Comparison of ENCODE assay signal across 8 cellular contexts in genomic region chr2:38146917-38147307, GRCh38.
DNase-seq lines count a peak whose midpoint lies in the region; ATAC-seq, FAIRE-seq and TF ChIP-seq lines count a peak whose summit lies in the region.

No MANE protein-coding gene starts in this region.

- intact Hi-C loops in GM12878 (cut with micrococcal nuclease; ENCODE audit: unreplicated experiment): loop anchor here (1.0 to 2.0 kb wide), 3 partner anchors 38 to 115 kb away; partner anchors contain the start of gene CYP1B1

- CTCF ChIA-PET in GM12878 (lab: Yijun Ruan, JAX): interaction anchor here (0.7 to 1.6 kb wide), 3 partner anchors 15 to 127 kb away, joined by 3 to 5 read pairs (median 4); no protein-coding TSS in a partner anchor

- H3K79me2 ChIP-seq in GM12878 (ENCODE audit: control insufficient read depth, insufficient read depth, low read length): no peaks in the 10 kb centered on the region

- H4K20me1 ChIP-seq in GM12878 (ENCODE audit: control insufficient read depth, insufficient read depth): no peaks in the 10 kb centered on the region

- peak overlapping the region; percentile 54; the same call in 1 of the 2 replicates for H3K9ac ChIP-seq in GM12878 (ENCODE audit: control insufficient read depth, insufficient read depth, low read length)
- H3K9ac ChIP-seq in liver (ENCODE audit: low read depth in 1 of 2, low read length in 2 of 2): no peak overlapping the region

- peak overlapping the region; percentile 41; the same call in 1 of the 2 replicates for H2AFZ ChIP-seq in GM12878 (ENCODE audit: control insufficient read depth, low read depth, low read length)

- no TSS peak for BruUV-seq in GM12878 (replicated peaks; lab: Mats Ljungman, UMichigan)

- POLR2A ChIA-PET in GM12878 (lab: Charles Lee): no interaction called here

- no peak for TF ChIP-seq POLR2A in GM12878 (IDR thresholded peaks at IDR 0.05; ENCODE audit: low read depth, low read length)

- H3K27ac ChIP-seq in GM12878 (ENCODE audit: control insufficient read depth, insufficient read depth) (peak overlapping the region; percentile 89), liver (ENCODE audit: low read depth in 1 of 2, low read length in 2 of 2) (peak overlapping the region; percentile 25 to 49), urinary bladder (ENCODE audit: low read depth) (peak overlapping the region; percentile 25)

- WGBS in GM12878 (ENCODE audit: insufficient coverage, insufficient replicate concordance, low lambda C conversion rate, missing lambda C conversion rate): 22% methylated on average over 3 of the region's 3 CpGs
- 76% methylated on average over 3 of the region's 3 CpGs for whole genome bisulfite sequencing in liver
- 59% methylated on average over 3 of the region's 3 CpGs for whole genome bisulfite sequencing in urinary bladder

- peak; percentile 33 to 78; a peak in 2 of 4 replicates for TF ChIP-seq EP300 in GM12878 (IDR thresholded peaks at IDR 0.05; ENCODE audit: borderline replicate concordance in 1 of 2, control insufficient read depth in 1 of 2, low read depth in 2 of 2, low read length in 2 of 2)

- TF ChIP-seq RAD21 in GM12878 (IDR thresholded peaks at IDR 0.05; ENCODE audit: insufficient read depth, low read depth, low read length) (peak; percentile 17; the same call in 1 of the 2 replicates), liver (IDR thresholded peaks at IDR 0.05) (no peak)

- peak; percentile 74 for ATAC-seq in GM21526 (IDR thresholded peaks at IDR 0.05; ENCODE audit: low FRiP score, unreplicated experiment)
- peak; percentile 97 for ATAC-seq in GM12878

- H3K4me1 ChIP-seq in GM12878 (ENCODE audit: control insufficient read depth, insufficient read depth, low read length) (peaks cover 31% of the 10 kb centered on the region), liver (ENCODE audit: control insufficient read depth in 4 of 4, insufficient read depth in 4 of 4, low read length in 3 of 4) (peaks cover 5 to 26% (median 21%) of the 10 kb centered on the region in 4 donors), urinary bladder (ENCODE audit: insufficient read depth) (peaks cover 1% of the 10 kb centered on the region)

- TF ChIP-seq CTCF in GM12878 (IDR thresholded peaks at IDR 0.05 in 2 of 3, conservative IDR thresholded peaks at IDR 0.05 in 1 of 3; ENCODE audit: control insufficient read depth in 2 of 3, extremely low read depth in 1 of 3, insufficient read depth in 1 of 3, low read depth in 3 of 3, low read length in 3 of 3): no peak
- no peak for TF ChIP-seq CTCF in liver (IDR thresholded peaks at IDR 0.05; ENCODE audit: low read depth, low read length, missing input control)

- DNase-seq in GM04504 (ENCODE audit: low read depth) (peak; percentile 87), HS-27A (ENCODE audit: low read depth) (peak; percentile 89), GM12878 (ENCODE audit: low read depth, low spot score) (peak; percentile 78), OCI-M2 (lab: John Stamatoyannopoulos, UW; ENCODE audit: unreplicated experiment) (no peak)
- DNase-seq in activated CD4-positive, CD25-positive, alpha-beta regulatory T cell (lab: John Stamatoyannopoulos, UW): no peak

- in situ Hi-C loops in GM12878 (cut with MboI): no loop called here

- H3K36me3 ChIP-seq in GM12878 (ENCODE audit: control insufficient read depth in 2 of 2, insufficient read depth in 2 of 2, low read length in 1 of 2) (no peaks in the 10 kb centered on the region), liver (ENCODE audit: control insufficient read depth in 4 of 4, insufficient read depth in 3 of 4, low read depth in 1 of 4, low read length in 3 of 4) (no peaks in the 10 kb centered on the region), urinary bladder (ENCODE audit: insufficient read depth) (no peaks in the 10 kb centered on the region)

- peak overlapping the region; percentile 87 for H3K4me2 ChIP-seq in GM12878 (ENCODE audit: control insufficient read depth, insufficient read depth)

- H3K9me3 ChIP-seq in GM12878 (replicated peaks; ENCODE audit: control insufficient read depth, insufficient read depth, low read length) (peaks cover 9% of the 10 kb centered on the region; the same call in 2 of the 3 replicates), liver (ENCODE audit: control insufficient read depth in 4 of 4, low read length in 3 of 4) (no peaks in the 10 kb centered on the region)

- SMC1A ChIA-PET in GM12878 (lab: Charles Lee; ENCODE audit: uncharacterized antibody, unreplicated experiment): interaction anchor here (0.7 to 1.6 kb wide), 4 partner anchors 10 to 361 kb away, joined by 3 to 7 read pairs (median 3); no protein-coding TSS in a partner anchor

- RAD21 ChIA-PET in GM12878 (lab: Charles Lee; ENCODE audit: unreplicated experiment): interaction anchor here (1.2 to 1.5 kb wide), 3 partner anchors 31 to 128 kb away, joined by 3 to 8 read pairs (median 3); no protein-coding TSS in a partner anchor

- no peak overlapping the region; the same call in 1 of the 2 replicates for H3K4me3 ChIP-seq in GM12878
- H3K4me3 ChIP-seq in liver (ENCODE audit: low read depth in 1 of 3, low read length in 3 of 3): no peak overlapping the region
- no peak overlapping the region for H3K4me3 ChIP-seq in urinary bladder (ENCODE audit: low read depth, low read length)

- no peaks in the 10 kb centered on the region for H3K27me3 ChIP-seq in GM12878 (replicated peaks in 1 of 2; ENCODE audit: control insufficient read depth in 2 of 2, insufficient read depth in 2 of 2, low read length in 1 of 2)
- H3K27me3 ChIP-seq in liver (ENCODE audit: control insufficient read depth in 4 of 4, insufficient read depth in 4 of 4, low read length in 3 of 4): no peaks in the 10 kb centered on the region

- FAIRE-seq in GM12878 (lab: Jason Lieb, UNC): peak; percentile 77

TF ChIP-seq in GM12878, 131 proteins besides CTCF, POLR2A, EP300 and RAD21 (continues in another document):
- TF ChIP-seq YBX1 (IDR thresholded peaks at IDR 0.05) (no peak), NFIC (IDR thresholded peaks at IDR 0.05; ENCODE audit: low read depth, low read length) (peak; percentile 96), POU2F2 (IDR thresholded peaks at IDR 0.05; ENCODE audit: borderline replicate concordance, low read depth, low read length) (peak; percentile 67; the same call in 2 of the 3 replicates), TARDBP (IDR thresholded peaks at IDR 0.05; ENCODE audit: borderline replicate concordance) (no peak), MXI1 (IDR thresholded peaks at IDR 0.05; ENCODE audit: low read depth, low read length) (no peak), CEBPB (IDR thresholded peaks at IDR 0.05; ENCODE audit: borderline replicate concordance in 1 of 2, low read depth in 2 of 2, low read length in 2 of 2) (no peak)
- TF ChIP-seq, protein P1, sequence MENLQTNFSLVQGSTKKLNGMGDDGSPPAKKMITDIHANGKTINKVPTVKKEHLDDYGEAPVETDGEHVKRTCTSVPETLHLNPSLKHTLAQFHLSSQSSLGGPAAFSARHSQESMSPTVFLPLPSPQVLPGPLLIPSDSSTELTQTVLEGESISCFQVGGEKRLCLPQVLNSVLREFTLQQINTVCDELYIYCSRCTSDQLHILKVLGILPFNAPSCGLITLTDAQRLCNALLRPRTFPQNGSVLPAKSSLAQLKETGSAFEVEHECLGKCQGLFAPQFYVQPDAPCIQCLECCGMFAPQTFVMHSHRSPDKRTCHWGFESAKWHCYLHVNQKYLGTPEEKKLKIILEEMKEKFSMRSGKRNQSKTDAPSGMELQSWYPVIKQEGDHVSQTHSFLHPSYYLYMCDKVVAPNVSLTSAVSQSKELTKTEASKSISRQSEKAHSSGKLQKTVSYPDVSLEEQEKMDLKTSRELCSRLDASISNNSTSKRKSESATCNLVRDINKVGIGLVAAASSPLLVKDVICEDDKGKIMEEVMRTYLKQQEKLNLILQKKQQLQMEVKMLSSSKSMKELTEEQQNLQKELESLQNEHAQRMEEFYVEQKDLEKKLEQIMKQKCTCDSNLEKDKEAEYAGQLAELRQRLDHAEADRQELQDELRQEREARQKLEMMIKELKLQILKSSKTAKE (IDR thresholded peaks at IDR 0.05; ENCODE audit: low read depth, poor library complexity, severe bottlenecking): no peak

TF ChIP-seq in liver, 16 proteins besides CTCF, POLR2A, EP300 and RAD21 (continues in another document):
- no peak for TF ChIP-seq RXRA (IDR thresholded peaks at IDR 0.05)
- TF ChIP-seq JUND (IDR thresholded peaks at IDR 0.05): no peak
- TF ChIP-seq SP1 (IDR thresholded peaks at IDR 0.05): no peak
- no peak for TF ChIP-seq ATF3 (IDR thresholded peaks at IDR 0.05)
- no peak for TF ChIP-seq YY1 (IDR thresholded peaks at IDR 0.05)
- TF ChIP-seq FOXA2 (IDR thresholded peaks at IDR 0.05): no peak
- TF ChIP-seq HNF4A (conservative IDR thresholded peaks at IDR 0.05): no peak
- TF ChIP-seq MAX (IDR thresholded peaks at IDR 0.05): no peak
- TF ChIP-seq FOXA1 (IDR thresholded peaks at IDR 0.05): no peak
- no peak for TF ChIP-seq HNF4G (IDR thresholded peaks at IDR 0.05)
- no peak for TF ChIP-seq TAF1 (conservative IDR thresholded peaks at IDR 0.05)

Comparison
In these comparisons a context has a peak if more than half of its experiments do, and no peak if none do; other contexts are left out.
1. DNase-seq: peak in GM04504 (single experiment), HS-27A (single experiment) and GM12878 (single experiment); none in activated CD4-positive, CD25-positive, alpha-beta regulatory T cell (0 of 4) and OCI-M2 (single experiment).
2. H3K27ac ChIP-seq: peak in every context shown above with its lines; median percentile 89 in GM12878; 37 in liver; 25 in urinary bladder.